2 cellular contexts compared by ENCODE assay signal in the genomic region with DNA sequence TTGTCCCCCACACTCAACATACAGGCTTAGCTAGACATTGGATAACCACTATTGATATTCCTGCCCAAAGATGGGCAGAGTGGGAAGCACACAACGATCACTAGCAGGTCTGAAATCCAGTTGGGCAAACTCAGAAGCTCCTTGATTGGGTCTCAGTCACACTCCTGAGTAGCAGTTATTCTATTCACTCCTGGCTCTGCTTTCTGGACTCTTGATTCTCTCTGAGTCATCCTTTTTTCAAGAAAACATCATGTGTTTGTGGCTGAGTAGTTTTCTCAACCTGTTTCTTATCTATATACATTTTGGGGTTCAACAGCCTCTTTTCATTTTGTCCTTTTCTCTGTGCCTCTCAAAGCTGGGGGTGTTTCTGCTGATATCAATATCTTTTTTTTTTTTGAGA.
TF ChIP-seq lines count a peak whose summit lies in the region.

No MANE protein-coding gene starts in this region.

TF ChIP-seq in IMR-90, 13 proteins besides CTCF, POLR2A, EP300 and RAD21 (continued from another document):
- TF ChIP-seq BHLHE40 (IDR thresholded peaks at IDR 0.05; ENCODE audit: low read depth, low read length) (no peak), SMC3 (IDR thresholded peaks at IDR 0.05; ENCODE audit: low read depth, low read length) (no peak), RFX5 (IDR thresholded peaks at IDR 0.05; ENCODE audit: low read depth, low read length) (no peak), RCOR1 (IDR thresholded peaks at IDR 0.05; ENCODE audit: insufficient replicate concordance, low read length) (no peak), MAFK (IDR thresholded peaks at IDR 0.05; ENCODE audit: low read depth, low read length) (no peak), FOS (IDR thresholded peaks at IDR 0.05; ENCODE audit: low read depth, low read length) (no peak), MAZ (IDR thresholded peaks at IDR 0.05; ENCODE audit: borderline replicate concordance, low read depth, low read length) (no peak), MXI1 (IDR thresholded peaks at IDR 0.05; ENCODE audit: borderline replicate concordance, low read depth, low read length) (no peak)
- TF ChIP-seq, protein P1, sequence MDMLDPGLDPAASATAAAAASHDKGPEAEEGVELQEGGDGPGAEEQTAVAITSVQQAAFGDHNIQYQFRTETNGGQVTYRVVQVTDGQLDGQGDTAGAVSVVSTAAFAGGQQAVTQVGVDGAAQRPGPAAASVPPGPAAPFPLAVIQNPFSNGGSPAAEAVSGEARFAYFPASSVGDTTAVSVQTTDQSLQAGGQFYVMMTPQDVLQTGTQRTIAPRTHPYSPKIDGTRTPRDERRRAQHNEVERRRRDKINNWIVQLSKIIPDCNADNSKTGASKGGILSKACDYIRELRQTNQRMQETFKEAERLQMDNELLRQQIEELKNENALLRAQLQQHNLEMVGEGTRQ (IDR thresholded peaks at IDR 0.05; ENCODE audit: low read depth, low read length), result no peak
- TF ChIP-seq, protein P2, sequence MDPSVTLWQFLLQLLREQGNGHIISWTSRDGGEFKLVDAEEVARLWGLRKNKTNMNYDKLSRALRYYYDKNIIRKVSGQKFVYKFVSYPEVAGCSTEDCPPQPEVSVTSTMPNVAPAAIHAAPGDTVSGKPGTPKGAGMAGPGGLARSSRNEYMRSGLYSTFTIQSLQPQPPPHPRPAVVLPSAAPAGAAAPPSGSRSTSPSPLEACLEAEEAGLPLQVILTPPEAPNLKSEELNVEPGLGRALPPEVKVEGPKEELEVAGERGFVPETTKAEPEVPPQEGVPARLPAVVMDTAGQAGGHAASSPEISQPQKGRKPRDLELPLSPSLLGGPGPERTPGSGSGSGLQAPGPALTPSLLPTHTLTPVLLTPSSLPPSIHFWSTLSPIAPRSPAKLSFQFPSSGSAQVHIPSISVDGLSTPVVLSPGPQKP (IDR thresholded peaks at IDR 0.05; ENCODE audit: borderline replicate concordance, low read depth, low read length), result no peak

TF ChIP-seq in SK-N-SH treated with all-trans-retinoic acid at 6 μM for 48 hours, 23 proteins besides CTCF, POLR2A, EP300 and RAD21 (continued from another document):
- TF ChIP-seq ZC3H10 (CRISPR knock-in tag; IDR thresholded peaks at IDR 0.05) (no peak), PPARA (CRISPR knock-in tag; IDR thresholded peaks at IDR 0.05; ENCODE audit: borderline replicate concordance) (no peak), ZFP30 (CRISPR knock-in tag; IDR thresholded peaks at IDR 0.05) (no peak), SNAI2 (CRISPR knock-in tag; IDR thresholded peaks at IDR 0.05) (no peak), OSR1 (CRISPR knock-in tag; IDR thresholded peaks at IDR 0.05) (no peak), ISL1 (CRISPR knock-in tag; IDR thresholded peaks at IDR 0.05) (no peak), CSDC2 (CRISPR knock-in tag; IDR thresholded peaks at IDR 0.05) (no peak), TOX (CRISPR knock-in tag; IDR thresholded peaks at IDR 0.05; ENCODE audit: borderline replicate concordance) (no peak), TCF4 (CRISPR knock-in tag; IDR thresholded peaks at IDR 0.05; ENCODE audit: borderline replicate concordance) (no peak), RARB (CRISPR knock-in tag; IDR thresholded peaks at IDR 0.05) (no peak), ESRRG (CRISPR knock-in tag; IDR thresholded peaks at IDR 0.05) (no peak)
- TF ChIP-seq, protein P3, sequence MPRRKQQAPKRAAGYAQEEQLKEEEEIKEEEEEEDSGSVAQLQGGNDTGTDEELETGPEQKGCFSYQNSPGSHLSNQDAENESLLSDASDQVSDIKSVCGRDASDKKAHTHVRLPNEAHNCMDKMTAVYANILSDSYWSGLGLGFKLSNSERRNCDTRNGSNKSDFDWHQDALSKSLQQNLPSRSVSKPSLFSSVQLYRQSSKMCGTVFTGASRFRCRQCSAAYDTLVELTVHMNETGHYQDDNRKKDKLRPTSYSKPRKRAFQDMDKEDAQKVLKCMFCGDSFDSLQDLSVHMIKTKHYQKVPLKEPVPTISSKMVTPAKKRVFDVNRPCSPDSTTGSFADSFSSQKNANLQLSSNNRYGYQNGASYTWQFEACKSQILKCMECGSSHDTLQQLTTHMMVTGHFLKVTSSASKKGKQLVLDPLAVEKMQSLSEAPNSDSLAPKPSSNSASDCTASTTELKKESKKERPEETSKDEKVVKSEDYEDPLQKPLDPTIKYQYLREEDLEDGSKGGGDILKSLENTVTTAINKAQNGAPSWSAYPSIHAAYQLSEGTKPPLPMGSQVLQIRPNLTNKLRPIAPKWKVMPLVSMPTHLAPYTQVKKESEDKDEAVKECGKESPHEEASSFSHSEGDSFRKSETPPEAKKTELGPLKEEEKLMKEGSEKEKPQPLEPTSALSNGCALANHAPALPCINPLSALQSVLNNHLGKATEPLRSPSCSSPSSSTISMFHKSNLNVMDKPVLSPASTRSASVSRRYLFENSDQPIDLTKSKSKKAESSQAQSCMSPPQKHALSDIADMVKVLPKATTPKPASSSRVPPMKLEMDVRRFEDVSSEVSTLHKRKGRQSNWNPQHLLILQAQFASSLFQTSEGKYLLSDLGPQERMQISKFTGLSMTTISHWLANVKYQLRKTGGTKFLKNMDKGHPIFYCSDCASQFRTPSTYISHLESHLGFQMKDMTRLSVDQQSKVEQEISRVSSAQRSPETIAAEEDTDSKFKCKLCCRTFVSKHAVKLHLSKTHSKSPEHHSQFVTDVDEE (CRISPR knock-in tag; IDR thresholded peaks at IDR 0.05), result no peak
- TF ChIP-seq, protein P4, sequence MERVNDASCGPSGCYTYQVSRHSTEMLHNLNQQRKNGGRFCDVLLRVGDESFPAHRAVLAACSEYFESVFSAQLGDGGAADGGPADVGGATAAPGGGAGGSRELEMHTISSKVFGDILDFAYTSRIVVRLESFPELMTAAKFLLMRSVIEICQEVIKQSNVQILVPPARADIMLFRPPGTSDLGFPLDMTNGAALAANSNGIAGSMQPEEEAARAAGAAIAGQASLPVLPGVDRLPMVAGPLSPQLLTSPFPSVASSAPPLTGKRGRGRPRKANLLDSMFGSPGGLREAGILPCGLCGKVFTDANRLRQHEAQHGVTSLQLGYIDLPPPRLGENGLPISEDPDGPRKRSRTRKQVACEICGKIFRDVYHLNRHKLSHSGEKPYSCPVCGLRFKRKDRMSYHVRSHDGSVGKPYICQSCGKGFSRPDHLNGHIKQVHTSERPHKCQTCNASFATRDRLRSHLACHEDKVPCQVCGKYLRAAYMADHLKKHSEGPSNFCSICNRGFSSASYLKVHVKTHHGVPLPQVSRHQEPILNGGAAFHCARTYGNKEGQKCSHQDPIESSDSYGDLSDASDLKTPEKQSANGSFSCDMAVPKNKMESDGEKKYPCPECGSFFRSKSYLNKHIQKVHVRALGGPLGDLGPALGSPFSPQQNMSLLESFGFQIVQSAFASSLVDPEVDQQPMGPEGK (CRISPR knock-in tag; IDR thresholded peaks at IDR 0.05; ENCODE audit: borderline replicate concordance), result no peak
- TF ChIP-seq, protein P5, sequence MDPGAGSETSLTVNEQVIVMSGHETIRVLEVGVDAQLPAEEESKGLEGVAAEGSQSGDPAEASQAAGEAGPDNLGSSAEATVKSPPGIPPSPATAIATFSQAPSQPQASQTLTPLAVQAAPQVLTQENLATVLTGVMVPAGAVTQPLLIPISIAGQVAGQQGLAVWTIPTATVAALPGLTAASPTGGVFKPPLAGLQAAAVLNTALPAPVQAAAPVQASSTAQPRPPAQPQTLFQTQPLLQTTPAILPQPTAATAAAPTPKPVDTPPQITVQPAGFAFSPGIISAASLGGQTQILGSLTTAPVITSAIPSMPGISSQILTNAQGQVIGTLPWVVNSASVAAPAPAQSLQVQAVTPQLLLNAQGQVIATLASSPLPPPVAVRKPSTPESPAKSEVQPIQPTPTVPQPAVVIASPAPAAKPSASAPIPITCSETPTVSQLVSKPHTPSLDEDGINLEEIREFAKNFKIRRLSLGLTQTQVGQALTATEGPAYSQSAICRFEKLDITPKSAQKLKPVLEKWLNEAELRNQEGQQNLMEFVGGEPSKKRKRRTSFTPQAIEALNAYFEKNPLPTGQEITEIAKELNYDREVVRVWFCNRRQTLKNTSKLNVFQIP (CRISPR knock-in tag; IDR thresholded peaks at IDR 0.05; ENCODE audit: borderline replicate concordance, low read depth), result no peak
